Comparison of ENCODE assay signal across 8 cellular contexts in the genomic region with DNA sequence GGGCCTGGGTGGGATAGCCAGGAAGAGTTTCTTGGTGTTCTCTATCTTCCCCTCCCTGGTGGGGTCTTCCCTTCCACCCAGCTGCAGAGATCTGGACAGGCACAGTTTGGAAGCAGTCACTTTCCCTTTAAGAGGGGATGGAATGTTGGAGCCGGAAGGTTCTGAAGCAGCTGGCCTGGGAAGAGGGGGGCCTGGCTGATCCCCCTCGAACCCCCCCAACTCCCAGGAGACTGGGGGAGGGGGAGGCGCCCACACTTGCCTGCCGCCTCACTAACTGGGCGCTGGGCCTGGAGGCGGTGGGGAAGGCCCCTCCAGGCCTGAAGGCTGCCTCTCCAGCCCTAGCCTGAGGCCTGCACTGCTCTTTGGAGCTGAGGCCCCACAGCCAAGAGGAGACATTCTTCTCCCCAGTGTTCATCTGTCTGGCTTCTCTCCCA. TPM values are rescaled to one million over a fixed set of nuclear protein-coding genes. Genes with fewer than 3 reads are reported as not detected.
DNase-seq lines count a peak whose midpoint lies in the region; ATAC-seq and TF ChIP-seq lines count a peak whose summit lies in the region.

No MANE protein-coding gene starts in this region.

- no peak for DNase-seq in CD4-positive, CD25-positive, alpha-beta regulatory T cell
- DNase-seq in HL-60 (ENCODE audit: low read depth in 1 of 2, low spot score in 1 of 2) (no peak), head of caudate nucleus (peak in 36 of 42 donors; percentile 20 to 79 (median 54)), HuH-7.5 (ENCODE audit: low spot score) (no peak)
- DNase-seq in activated CD8-positive, alpha-beta memory T cell treated with anti-CD3 and anti-CD28 coated beads for 24 hours: no peak

- H3K36me3 Mint-ChIP-seq in CD4-positive, CD25-positive, alpha-beta regulatory T cell: peaks cover 5% of the 10 kb centered on the region
- peaks cover 8% of the 10 kb centered on the region for H3K36me3 Mint-ChIP-seq in activated T-helper 17 cell treated with anti-CD3 and anti-CD28 coated beads, Interleukin-2, amount 50 U/mL, for 72 hours (ENCODE audit: low read depth)

- no peak overlapping the region for H3K27ac ChIP-seq in CD4-positive, CD25-positive, alpha-beta regulatory T cell (ENCODE audit: insufficient read depth, low read length, poor library complexity, severe bottlenecking)
- H3K27ac ChIP-seq in HL-60 (replicated peaks) (no peak overlapping the region), neutrophil (peak overlapping the region; percentile 78)

- H3K9me3 ChIP-seq in CD4-positive, CD25-positive, alpha-beta regulatory T cell (ENCODE audit: control insufficient read depth in 2 of 2, low read length in 2 of 2): no peaks in the 10 kb centered on the region
- no peaks in the 10 kb centered on the region for H3K9me3 ChIP-seq in neutrophil

- H3K27ac Mint-ChIP-seq in CD4-positive, CD25-positive, alpha-beta regulatory T cell: peak overlapping the region; percentile 64 to 91 (median 90)
- H3K27ac Mint-ChIP-seq in activated T-helper 17 cell treated with anti-CD3 and anti-CD28 coated beads, Interleukin-2, amount 50 U/mL, for 72 hours: peak overlapping the region; percentile 92

- H3K36me3 ChIP-seq in CD4-positive, CD25-positive, alpha-beta regulatory T cell (ENCODE audit: control insufficient read depth, insufficient read depth, low read length): no peaks in the 10 kb centered on the region
- no peaks in the 10 kb centered on the region for H3K36me3 ChIP-seq in neutrophil

- peaks cover 5 to 40% (median 26%) of the 10 kb centered on the region in 4 donors for H3K4me1 Mint-ChIP-seq in CD4-positive, CD25-positive, alpha-beta regulatory T cell
- peaks cover 14% of the 10 kb centered on the region for H3K4me1 Mint-ChIP-seq in activated T-helper 17 cell treated with anti-CD3 and anti-CD28 coated beads, Interleukin-2, amount 50 U/mL, for 72 hours

- peak overlapping the region; percentile 68 to 98 (median 94) for H3K4me3 Mint-ChIP-seq in CD4-positive, CD25-positive, alpha-beta regulatory T cell
- H3K4me3 Mint-ChIP-seq in activated T-helper 17 cell treated with anti-CD3 and anti-CD28 coated beads, Interleukin-2, amount 50 U/mL, for 72 hours: peak overlapping the region; percentile 94

- peak overlapping the region; percentile 62 for H3K4me3 ChIP-seq in CD4-positive, CD25-positive, alpha-beta regulatory T cell (ENCODE audit: low read depth, low read length)
- peak overlapping the region; percentile 86 for H3K4me3 ChIP-seq in HL-60 (replicated peaks; ENCODE audit: insufficient read depth, low read length)
- H3K4me3 ChIP-seq in neutrophil (ENCODE audit: low read depth in 1 of 2, low read length in 1 of 2): peak overlapping the region; percentile 85 to 91

- H3K9me3 Mint-ChIP-seq in CD4-positive, CD25-positive, alpha-beta regulatory T cell: no peaks in the 10 kb centered on the region
- no peaks in the 10 kb centered on the region for H3K9me3 Mint-ChIP-seq in activated T-helper 17 cell treated with anti-CD3 and anti-CD28 coated beads, Interleukin-2, amount 50 U/mL, for 72 hours

- TF ChIP-seq CTCF in HL-60 (IDR thresholded peaks at IDR 0.05; ENCODE audit: insufficient read depth, low read length): no peak
- TF ChIP-seq CTCF in neutrophil (IDR thresholded peaks at IDR 0.05): no peak

- no peaks in the 10 kb centered on the region for H3K27me3 Mint-ChIP-seq in CD4-positive, CD25-positive, alpha-beta regulatory T cell
- H3K27me3 Mint-ChIP-seq in activated T-helper 17 cell treated with anti-CD3 and anti-CD28 coated beads, Interleukin-2, amount 50 U/mL, for 72 hours: no peaks in the 10 kb centered on the region

- H3K27me3 ChIP-seq in CD4-positive, CD25-positive, alpha-beta regulatory T cell (ENCODE audit: control insufficient read depth, insufficient read depth, low read length): no peaks in the 10 kb centered on the region
- H3K27me3 ChIP-seq in HL-60 (ENCODE audit: insufficient read depth, poor library complexity, severe bottlenecking) (no peaks in the 10 kb centered on the region), neutrophil (no peaks in the 10 kb centered on the region)

- peaks cover 25% of the 10 kb centered on the region for H3K4me1 ChIP-seq in CD4-positive, CD25-positive, alpha-beta regulatory T cell (ENCODE audit: control insufficient read depth, insufficient read depth, low read length, poor library complexity, severe bottlenecking)
- H3K4me1 ChIP-seq in neutrophil (ENCODE audit: control insufficient read depth in 1 of 2, insufficient read depth in 1 of 2, low read depth in 1 of 2, low read length in 1 of 2): peaks cover 32% of the 10 kb centered on the region in 2 experiments

- no peak for ATAC-seq in CD4-positive, CD25-positive, alpha-beta regulatory T cell (ENCODE audit: low read depth in 2 of 2)
- ATAC-seq in activated T-helper 17 cell treated with anti-CD3 and anti-CD28 coated beads, Interleukin-2, amount 50 U/mL, for 72 hours (replicated peaks): no peak
- no peak for ATAC-seq in GM18873 (IDR thresholded peaks at IDR 0.05; ENCODE audit: low FRiP score, unreplicated experiment)

- intact Hi-C loops in head of caudate nucleus (cut with DNase I): no loop called here

RNA-seq across cellular contexts. Expression of gene DVL3, which starts 1.4 kb away (rescaled TPM):
- total RNA-seq in CD4-positive, CD25-positive, alpha-beta regulatory T cell: 36.2 TPM
- 10 to 100 TPM in 1 of 4 donors, 1 to 10 TPM in 3; 4.1 to 11.0 (median 5.9) TPM for polyA plus RNA-seq in CD4-positive, CD25-positive, alpha-beta regulatory T cell
- 10 to 100 TPM; 40.3 to 42.5 TPM for total RNA-seq in activated T-helper 17 cell treated with anti-CD3 and anti-CD28 coated beads, Interleukin-2, amount 50 U/mL, for 72 hours

RNA-seq across cellular contexts. Expression of gene AP2M1, which starts 18.1 kb away (rescaled TPM):
- 150 TPM for total RNA-seq in CD4-positive, CD25-positive, alpha-beta regulatory T cell
- polyA plus RNA-seq in CD4-positive, CD25-positive, alpha-beta regulatory T cell: 100 to 1,000 TPM; 232 to 294 (median 248) TPM
- total RNA-seq in activated T-helper 17 cell treated with anti-CD3 and anti-CD28 coated beads, Interleukin-2, amount 50 U/mL, for 72 hours: 100 to 1,000 TPM; 206 to 244 TPM

RNA-seq across cellular contexts. Expression of gene EIF2B5, which starts 21.4 kb away (rescaled TPM):
- 51.0 TPM for total RNA-seq in CD4-positive, CD25-positive, alpha-beta regulatory T cell
- polyA plus RNA-seq in CD4-positive, CD25-positive, alpha-beta regulatory T cell: 10 to 100 TPM; 50.6 to 60.1 (median 55.3) TPM
- total RNA-seq in activated T-helper 17 cell treated with anti-CD3 and anti-CD28 coated beads, Interleukin-2, amount 50 U/mL, for 72 hours: 10 to 100 TPM; 48.7 to 64.6 TPM

RNA-seq across cellular contexts. Expression of gene ABCF3, which starts 29.5 kb away (rescaled TPM):
- 128 TPM for total RNA-seq in CD4-positive, CD25-positive, alpha-beta regulatory T cell
- 10 to 100 TPM; 38.6 to 51.4 (median 40.5) TPM for polyA plus RNA-seq in CD4-positive, CD25-positive, alpha-beta regulatory T cell
- total RNA-seq in activated T-helper 17 cell treated with anti-CD3 and anti-CD28 coated beads, Interleukin-2, amount 50 U/mL, for 72 hours: 10 to 100 TPM; 75.5 to 93.5 TPM

RNA-seq across cellular contexts. Expression of gene HTR3E, which starts 59.7 kb away (rescaled TPM):
- total RNA-seq in CD4-positive, CD25-positive, alpha-beta regulatory T cell: not detected
- polyA plus RNA-seq in CD4-positive, CD25-positive, alpha-beta regulatory T cell: not detected
- not detected for total RNA-seq in activated T-helper 17 cell treated with anti-CD3 and anti-CD28 coated beads, Interleukin-2, amount 50 U/mL, for 72 hours

Comparison
In these comparisons a context has a peak if more than half of its experiments do, and no peak if none do; other contexts are left out.
1. DNase-seq: peak in head of caudate nucleus (36 of 42); none in CD4-positive, CD25-positive, alpha-beta regulatory T cell (0 of 3), HL-60 (0 of 2), HuH-7.5 (single experiment) and activated CD8-positive, alpha-beta memory T cell treated with anti-CD3 and anti-CD28 coated beads for 24 hours (single experiment).
2. Peak in every context shown above with its lines, with median percentiles within 50 percentile points of each other: H3K4me3 ChIP-seq.